16 cellular contexts compared by ENCODE assay signal in genomic region chr10:114758331-114758730, GRCh38.
A peak's percentile ranks its signal among the peaks of the same experiment; 100 is the strongest.
DNase-seq lines count a peak whose midpoint lies in the region; ATAC-seq, FAIRE-seq and TF ChIP-seq lines count a peak whose summit lies in the region.
"Had no signal": no experiment of that assay in that cellular context is flagged by ENCODE, and none has a peak within 500 bp of the region (broad histone marks: within the 10 kb centered on the region; RNA-seq: fewer than 3 reads in every experiment).

No MANE protein-coding gene starts in this region.

- no peak overlapping the region for H2BK15ac ChIP-seq in mesenchymal stem cell (ENCODE audit: low read depth, poor library complexity, severe bottlenecking)

- no peak for TF ChIP-seq CTCF in pancreas (IDR thresholded peaks at IDR 0.05)

- H4K91ac ChIP-seq in mesenchymal stem cell (ENCODE audit: low read length), result no peak overlapping the region

- no peak overlapping the region for H4K8ac ChIP-seq in mesenchymal stem cell (ENCODE audit: low read length)

- FAIRE-seq in pancreas (lab: Jason Lieb, UNC), result no peak

- H3K4me3 ChIP-seq in mesenchymal stem cell (ENCODE audit: insufficient read depth in 1 of 2, low read depth in 1 of 2, low read length in 2 of 2) (no peak overlapping the region), HAP-1 (no peak overlapping the region), pancreas (no peak overlapping the region)
- H3K4me3 ChIP-seq: mucosa of descending colon, Peyer's patch had no signal

- H3K27me3 ChIP-seq in mesenchymal stem cell (ENCODE audit: control insufficient read depth in 1 of 2, insufficient read depth in 1 of 2, low read length in 2 of 2), result no peaks in the 10 kb centered on the region
- peaks cover 31% of the 10 kb centered on the region for H3K27me3 ChIP-seq in HAP-1 (ENCODE audit: low read depth)
- H3K27me3 ChIP-seq in pancreas, result no peaks in the 10 kb centered on the region
- H3K27me3 ChIP-seq: Peyer's patch had no signal

- in situ Hi-C loops in HAP-1 (cut with MboI; ENCODE audit: low sequenced_read_pairs), result no loop called here

- H3K4me2 ChIP-seq in mesenchymal stem cell (ENCODE audit: low read length, poor library complexity, severe bottlenecking), result no peak overlapping the region

- no peak overlapping the region for H3K27ac ChIP-seq in mesenchymal stem cell (ENCODE audit: low read length, poor library complexity, severe bottlenecking)
- no peak overlapping the region for H3K27ac ChIP-seq in pancreas
- H3K27ac ChIP-seq: Peyer's patch had no signal

- no peak overlapping the region for H3K23ac ChIP-seq in mesenchymal stem cell (ENCODE audit: low read length in 2 of 2)

- intact Hi-C loops in pancreas (cut with DNase I), result no loop called here

- no peaks in the 10 kb centered on the region for H3K36me3 ChIP-seq in mesenchymal stem cell (ENCODE audit: control insufficient read depth in 1 of 2, insufficient read depth in 2 of 2, low read depth in 1 of 2, low read length in 2 of 2)
- no peaks in the 10 kb centered on the region for H3K36me3 ChIP-seq in HAP-1 (replicated peaks)
- no peaks in the 10 kb centered on the region for H3K36me3 ChIP-seq in pancreas
- H3K36me3 ChIP-seq: Peyer's patch had no signal

- H2BK12ac ChIP-seq in mesenchymal stem cell (ENCODE audit: low read length in 2 of 2), result no peak overlapping the region

- no peak overlapping the region for H2BK120ac ChIP-seq in mesenchymal stem cell (ENCODE audit: low read depth, low read length)

- peaks cover 6% of the 10 kb centered on the region for H3K4me1 ChIP-seq in mesenchymal stem cell (ENCODE audit: control insufficient read depth, insufficient read depth, low read depth, low read length)
- no peaks in the 10 kb centered on the region for H3K4me1 ChIP-seq in HAP-1
- H3K4me1 ChIP-seq in pancreas, result peaks cover 0 to 2% (median 0%) of the 10 kb centered on the region in 3 donors

- H3K79me1 ChIP-seq in mesenchymal stem cell (replicated peaks; ENCODE audit: low read length, poor library complexity, severe bottlenecking), result peaks cover 12% of the 10 kb centered on the region

- WGBS in mesenchymal stem cell, result no CpG with 5 or more reads among the region's 1 CpG
- 59 to 67% methylated on average over 1 of the region's 1 CpG for WGBS in pancreas, 2 donors

- H3K18ac ChIP-seq in mesenchymal stem cell (ENCODE audit: low read depth in 1 of 2, low read length in 2 of 2), result no peak overlapping the region

- H2AFZ ChIP-seq in mesenchymal stem cell (ENCODE audit: low read depth, low read length), result no peak overlapping the region

- H2BK5ac ChIP-seq in mesenchymal stem cell (ENCODE audit: low read depth, low read length, poor library complexity, severe bottlenecking), result no peak overlapping the region

- ATAC-seq in pancreas, result no peak
- ATAC-seq: mucosa of descending colon had no signal

- no peak overlapping the region for H2AK5ac ChIP-seq in mesenchymal stem cell (ENCODE audit: low read length, severe bottlenecking)

- DNase-seq in AG20443 (ENCODE audit: low spot score), result peak; percentile 24
- peak; percentile 16 to 19 for DNase-seq in NCI-H446 (lab: John Stamatoyannopoulos, UW)
- peak; percentile 60 to 80 for DNase-seq in dermis microvascular lymphatic vessel endothelial cell (ENCODE audit: low read depth in 2 of 2)
- no peak for DNase-seq in mesenchymal stem cell
- DNase-seq in NCI-H748 (lab: John Stamatoyannopoulos, UW; ENCODE audit: unreplicated experiment), result no peak
- DNase-seq in NCI-H226, result no peak
- DNase-seq in HAP-1 (ENCODE audit: low spot score in 2 of 2), result no peak
- no peak for DNase-seq in pancreas
- DNase-seq: activated naive CD4-positive, alpha-beta T cell treated with anti-CD3 and anti-CD28 coated beads, Interleukin-2, amount 50 U/mL, for 16 hours; activated T-cell treated with anti-CD3 and anti-CD28 coated beads, Interleukin-2, amount 50 U/mL, for 24 hours; mucosa of descending colon; NCI-H2081; NCI-H774; nucleus accumbens; Peyer's patch; stimulated activated CD4-positive, alpha-beta T cell treated with anti-CD3 and anti-CD28 coated beads, Interleukin-2, amount 100 ng/mL, for 48 hours had no signal

- H3K9ac ChIP-seq in mesenchymal stem cell (ENCODE audit: low read length), result peak overlapping the region; percentile 29

- no peak overlapping the region for H3K14ac ChIP-seq in mesenchymal stem cell (ENCODE audit: low read length in 2 of 2)

- H3K9me3 ChIP-seq in mesenchymal stem cell (ENCODE audit: control insufficient read depth, low read length) (no peaks in the 10 kb centered on the region), HAP-1 (no peaks in the 10 kb centered on the region), pancreas (no peaks in the 10 kb centered on the region)
- H3K9me3 ChIP-seq: mucosa of descending colon, Peyer's patch had no signal

- no peak overlapping the region for H3K4ac ChIP-seq in mesenchymal stem cell (ENCODE audit: low read depth in 1 of 2, low read length in 2 of 2)

Comparison
In these comparisons a context has a peak if more than half of its experiments do, and no peak if none do; other contexts are left out.
1. DNase-seq: peak in AG20443 (single experiment), NCI-H446 (2 of 2) and dermis microvascular lymphatic vessel endothelial cell (2 of 2); none in mesenchymal stem cell (single experiment), NCI-H748 (single experiment), NCI-H226 (single experiment), HAP-1 (0 of 2) and pancreas (0 of 6).